In the genomic region with DNA sequence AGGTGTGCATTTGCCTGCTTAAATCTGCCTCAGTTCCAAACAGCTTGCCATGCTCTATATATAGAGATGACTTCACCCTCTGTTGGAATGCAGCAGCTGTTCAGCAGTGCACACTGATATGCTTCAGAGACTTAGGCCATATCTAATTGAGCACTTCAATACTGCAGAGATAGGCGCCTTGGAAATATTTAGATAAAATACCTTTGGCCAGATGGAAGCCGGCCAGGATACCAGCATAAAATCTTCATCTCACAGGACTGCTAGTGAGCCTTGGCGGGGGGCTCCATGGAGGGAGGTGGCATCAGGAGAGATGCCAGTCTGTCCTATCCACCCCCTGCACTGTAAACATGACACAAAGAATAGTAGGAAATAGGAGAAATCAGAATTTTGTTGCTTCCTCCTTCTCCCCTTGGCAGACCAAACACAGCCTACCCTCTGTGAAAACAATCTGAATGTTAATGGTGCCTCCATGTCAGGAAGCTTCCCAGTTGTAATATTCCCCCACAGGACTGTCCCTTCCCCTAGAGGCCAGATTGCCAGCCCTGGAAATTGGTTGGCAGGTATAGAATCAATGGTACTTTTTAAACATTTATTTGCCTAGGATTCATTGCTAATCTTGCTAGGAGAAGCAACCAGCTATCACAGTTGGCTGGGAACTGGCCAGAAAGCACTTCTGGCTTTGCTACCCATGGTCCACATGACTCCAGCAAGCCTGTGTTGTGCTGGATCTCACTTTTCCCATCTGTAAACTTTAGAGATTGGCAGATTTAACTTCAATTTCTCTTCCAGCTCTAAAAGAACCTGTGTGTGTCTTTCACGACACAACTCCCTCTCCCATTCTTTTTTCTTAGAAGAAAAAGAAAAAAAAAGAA, we compare ENCODE assay signal across 1 cellular context.
TF ChIP-seq lines count a peak whose summit lies in the region.

No MANE protein-coding gene starts in this region.

TF ChIP-seq in K562, 482 proteins besides CTCF, POLR2A, EP300 and RAD21 (continued from another document):
- TF ChIP-seq DACH1 (IDR thresholded peaks at IDR 0.05; ENCODE audit: partially characterized antibody) = peak; percentile 24
- peak; percentile 48; the same call in 1 of the 2 replicates for TF ChIP-seq SMAD4 (CRISPR knock-in tag; conservative IDR thresholded peaks at IDR 0.05)
- peak; percentile 92 to 94 for TF ChIP-seq TEAD1 (CRISPR knock-in tag; IDR thresholded peaks at IDR 0.05)
- TF ChIP-seq HBP1 (CRISPR knock-in tag; IDR thresholded peaks at IDR 0.05) = no peak
- TF ChIP-seq RCOR1 (IDR thresholded peaks at IDR 0.05; ENCODE audit: borderline replicate concordance in 1 of 2, low read depth in 2 of 2, low read length in 2 of 2) = peak in 1 of 2 experiments; percentile 67; a peak in 1 of 4 replicates
- TF ChIP-seq POLR2AphosphoS5 (IDR thresholded peaks at IDR 0.05; ENCODE audit: control insufficient read depth, insufficient read depth, low read depth, low read length) = 0 out of 2 replicates have a peak, but pooled peaks have one; percentile 51
- TF ChIP-seq, protein P1, sequence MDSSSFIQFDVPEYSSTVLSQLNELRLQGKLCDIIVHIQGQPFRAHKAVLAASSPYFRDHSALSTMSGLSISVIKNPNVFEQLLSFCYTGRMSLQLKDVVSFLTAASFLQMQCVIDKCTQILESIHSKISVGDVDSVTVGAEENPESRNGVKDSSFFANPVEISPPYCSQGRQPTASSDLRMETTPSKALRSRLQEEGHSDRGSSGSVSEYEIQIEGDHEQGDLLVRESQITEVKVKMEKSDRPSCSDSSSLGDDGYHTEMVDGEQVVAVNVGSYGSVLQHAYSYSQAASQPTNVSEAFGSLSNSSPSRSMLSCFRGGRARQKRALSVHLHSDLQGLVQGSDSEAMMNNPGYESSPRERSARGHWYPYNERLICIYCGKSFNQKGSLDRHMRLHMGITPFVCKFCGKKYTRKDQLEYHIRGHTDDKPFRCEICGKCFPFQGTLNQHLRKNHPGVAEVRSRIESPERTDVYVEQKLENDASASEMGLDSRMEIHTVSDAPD (CRISPR knock-in tag; IDR thresholded peaks at IDR 0.05) = no peak
- TF ChIP-seq TCF3 (CRISPR knock-in tag; IDR thresholded peaks at IDR 0.05) = peak; percentile 68
- no peak for TF ChIP-seq SMAD2 (IDR thresholded peaks at IDR 0.05; ENCODE audit: low read depth, low read length)
- TF ChIP-seq ZNF395 (CRISPR knock-in tag; IDR thresholded peaks at IDR 0.05) = 0 out of 2 replicates have a peak, but pooled peaks have one; percentile 53
- TF ChIP-seq DPF2 (IDR thresholded peaks at IDR 0.05) = peak; percentile 54
- TF ChIP-seq JUN (IDR thresholded peaks at IDR 0.05; ENCODE audit: borderline replicate concordance, low read depth, low read length) = peak; percentile 84
- no peak for TF ChIP-seq JUN (CRISPR knock-in tag; IDR thresholded peaks at IDR 0.05; ENCODE audit: borderline replicate concordance)
- peak; percentile 87 for TF ChIP-seq ARID1B (IDR thresholded peaks at IDR 0.05)
- TF ChIP-seq, protein P2, sequence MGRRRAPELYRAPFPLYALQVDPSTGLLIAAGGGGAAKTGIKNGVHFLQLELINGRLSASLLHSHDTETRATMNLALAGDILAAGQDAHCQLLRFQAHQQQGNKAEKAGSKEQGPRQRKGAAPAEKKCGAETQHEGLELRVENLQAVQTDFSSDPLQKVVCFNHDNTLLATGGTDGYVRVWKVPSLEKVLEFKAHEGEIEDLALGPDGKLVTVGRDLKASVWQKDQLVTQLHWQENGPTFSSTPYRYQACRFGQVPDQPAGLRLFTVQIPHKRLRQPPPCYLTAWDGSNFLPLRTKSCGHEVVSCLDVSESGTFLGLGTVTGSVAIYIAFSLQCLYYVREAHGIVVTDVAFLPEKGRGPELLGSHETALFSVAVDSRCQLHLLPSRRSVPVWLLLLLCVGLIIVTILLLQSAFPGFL (CRISPR knock-in tag; IDR thresholded peaks at IDR 0.05) = no peak
- peak; percentile 41; the same call in 1 of the 2 replicates for TF ChIP-seq SMARCA4 (IDR thresholded peaks at IDR 0.05)
- peak; percentile 94 for TF ChIP-seq TEAD4 (IDR thresholded peaks at IDR 0.05; ENCODE audit: low read length)
- TF ChIP-seq TEAD4 (CRISPR knock-in tag; IDR thresholded peaks at IDR 0.05; ENCODE audit: borderline replicate concordance) = no peak
- peak; percentile 96 for TF ChIP-seq MEF2A (IDR thresholded peaks at IDR 0.05; ENCODE audit: control insufficient read depth, low read depth, low read length)
- 0 out of 4 replicates have a peak, but pooled peaks of 1 of the 2 experiments have one; percentile 42 for TF ChIP-seq ZMIZ1 (IDR thresholded peaks at IDR 0.05; ENCODE audit: low read depth in 2 of 2, low read length in 2 of 2)
- TF ChIP-seq STAT5A (IDR thresholded peaks at IDR 0.05; ENCODE audit: borderline replicate concordance, low read length) = peak; percentile 58
- TF ChIP-seq TBL1XR1 (IDR thresholded peaks at IDR 0.05; ENCODE audit: low read length in 2 of 2) = 0 out of 4 replicates have a peak, but pooled peaks of 1 of the 2 experiments have one; percentile 65
- TF ChIP-seq TFAP4 (CRISPR knock-in tag; IDR thresholded peaks at IDR 0.05; ENCODE audit: borderline replicate concordance) = peak; percentile 29; the same call in 1 of the 2 replicates
- TF ChIP-seq NFIC (IDR thresholded peaks at IDR 0.05) = peak; percentile 60
- TF ChIP-seq BCOR (IDR thresholded peaks at IDR 0.05) = no peak
- no peak for TF ChIP-seq ATF1 (CRISPR knock-in tag; IDR thresholded peaks at IDR 0.05)
- no peak for TF ChIP-seq ATF1 (tag; IDR thresholded peaks at IDR 0.05)
- TF ChIP-seq SMARCC2 (IDR thresholded peaks at IDR 0.05; ENCODE audit: low read depth) = 0 out of 2 replicates have a peak, but pooled peaks have one; percentile 21
- TF ChIP-seq DMBX1 (CRISPR knock-in tag; IDR thresholded peaks at IDR 0.05; ENCODE audit: borderline replicate concordance) = no peak
- TF ChIP-seq JUND (IDR thresholded peaks at IDR 0.05; ENCODE audit: borderline replicate concordance, low read depth, low read length) = peak; percentile 90
- TF ChIP-seq JUND (tag; IDR thresholded peaks at IDR 0.05; ENCODE audit: borderline replicate concordance, low read depth, low read length) = peak; percentile 83; the same call in 2 of the 3 replicates
TF ChIP-seq in K562: peak in this region for 40.
